In the genomic region with DNA sequence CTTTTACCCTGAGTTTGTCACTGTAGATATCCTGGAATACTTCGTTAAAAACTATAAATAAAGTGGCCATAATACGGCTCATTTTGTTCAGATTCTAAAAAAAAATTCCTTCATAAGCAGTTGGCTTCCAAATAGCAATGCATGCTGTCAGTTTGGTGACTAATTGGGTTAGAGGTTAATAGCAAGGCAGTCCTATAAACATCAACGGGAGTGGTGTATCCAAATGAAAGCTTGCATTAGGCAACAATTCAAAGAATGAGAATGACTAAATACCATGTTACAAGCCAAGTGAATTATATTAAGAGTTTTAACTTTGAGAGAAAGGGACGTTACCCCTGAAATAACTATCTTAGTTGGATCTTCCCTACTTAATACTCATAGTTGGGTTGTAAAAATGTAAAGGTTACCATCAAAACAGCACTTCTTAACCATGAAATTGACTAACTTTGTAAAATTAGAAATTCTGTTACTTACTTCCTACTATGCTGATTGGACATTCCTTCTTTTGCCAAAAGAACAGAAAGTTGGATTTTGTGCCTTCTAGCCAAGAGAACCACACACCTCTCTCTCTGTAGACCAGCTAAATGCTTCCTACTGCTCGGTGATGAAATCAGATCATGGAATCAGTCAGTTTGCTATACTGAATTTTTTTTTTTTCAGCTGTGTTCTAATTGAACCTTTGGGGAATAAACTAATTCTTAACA, we compare ENCODE assay signal across 1 cellular context.
A peak's percentile ranks its signal among the peaks of the same experiment; 100 is the strongest.
TF ChIP-seq lines count a peak whose summit lies in the region.

No MANE protein-coding gene starts in this region.

TF ChIP-seq in HCT116, 20 proteins besides CTCF, POLR2A, EP300 and RAD21 (continued from another document):
- no peak for TF ChIP-seq SRF (IDR thresholded peaks at IDR 0.05; ENCODE audit: low read depth)
- no peak for TF ChIP-seq ZFX (IDR thresholded peaks at IDR 0.05)
- TF ChIP-seq SIN3A (IDR thresholded peaks at IDR 0.05; ENCODE audit: low read depth), result no peak
- TF ChIP-seq JUND (IDR thresholded peaks at IDR 0.05), result 0 out of 2 replicates have a peak, but pooled peaks have one; percentile 19
- no peak for TF ChIP-seq ELF1 (IDR thresholded peaks at IDR 0.05; ENCODE audit: borderline replicate concordance, low read depth)
- TF ChIP-seq, protein P1, sequence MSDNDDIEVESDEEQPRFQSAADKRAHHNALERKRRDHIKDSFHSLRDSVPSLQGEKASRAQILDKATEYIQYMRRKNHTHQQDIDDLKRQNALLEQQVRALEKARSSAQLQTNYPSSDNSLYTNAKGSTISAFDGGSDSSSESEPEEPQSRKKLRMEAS (IDR thresholded peaks at IDR 0.05), result no peak
- TF ChIP-seq ZNF274 (IDR thresholded peaks at IDR 0.05; ENCODE audit: low read depth, low read length), result no peak
- TF ChIP-seq FOSL1 (IDR thresholded peaks at IDR 0.05; ENCODE audit: low read depth), result peak; percentile 51
- no peak for TF ChIP-seq YY1 (IDR thresholded peaks at IDR 0.05; ENCODE audit: extremely low read depth, insufficient replicate concordance, low read depth, low read length)
- no peak for TF ChIP-seq EGR1 (IDR thresholded peaks at IDR 0.05; ENCODE audit: low read depth)
- no peak for TF ChIP-seq EZH2phosphoT487 (IDR thresholded peaks at IDR 0.05; ENCODE audit: borderline replicate concordance)
- TF ChIP-seq EZH2 (IDR thresholded peaks at IDR 0.05), result no peak
- TF ChIP-seq CBX3 (IDR thresholded peaks at IDR 0.05; ENCODE audit: low read depth), result no peak
